In the genomic region with DNA sequence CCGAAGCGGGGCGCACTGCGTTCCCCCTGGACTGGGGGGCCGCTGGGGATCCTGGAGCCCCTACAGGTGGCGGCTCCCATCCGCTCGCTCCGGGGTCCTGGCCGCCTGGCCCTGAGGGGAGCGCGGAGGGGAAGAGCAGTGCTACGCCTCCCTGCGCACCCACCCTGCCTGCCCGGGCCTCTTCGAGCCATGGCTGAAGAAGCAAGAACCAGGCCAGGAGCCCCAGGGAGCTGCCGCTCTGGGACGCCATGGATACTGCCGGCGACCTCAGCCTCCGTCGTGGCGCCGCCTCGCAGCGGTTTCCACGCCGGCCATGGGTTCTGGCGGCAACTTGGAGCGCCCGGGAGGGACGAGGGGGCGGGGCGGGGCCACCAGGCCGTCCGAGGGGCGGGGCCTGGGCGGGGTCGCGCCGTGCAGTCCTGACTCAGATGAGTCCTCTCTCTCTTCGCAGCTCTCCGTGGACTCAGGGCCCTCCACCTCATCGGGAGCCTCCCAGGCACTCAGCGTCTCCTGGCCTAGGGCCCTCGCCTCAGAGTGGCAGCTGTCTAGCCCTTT, we compare ENCODE assay signal across 8 cellular contexts. TPM values are rescaled to one million over a fixed set of nuclear protein-coding genes. Genes with fewer than 3 reads are reported as not detected.
A peak's percentile ranks its signal among the peaks of the same experiment; 100 is the strongest.
DNase-seq lines count a peak whose midpoint lies in the region; ATAC-seq lines count a peak whose summit lies in the region.
"Had no signal": no experiment of that assay in that cellular context is flagged by ENCODE, and none has a peak within 500 bp of the region (broad histone marks: within the 10 kb centered on the region; RNA-seq: fewer than 3 reads in every experiment).

No MANE protein-coding gene starts in this region.

- no peaks in the 10 kb centered on the region for H3K36me3 Mint-ChIP-seq in T-helper 17 cell (ENCODE audit: low read depth)

- peaks cover 7% of the 10 kb centered on the region; the same call in 1 of the 2 replicates for H3K4me1 ChIP-seq in iPS-20b (ENCODE audit: insufficient read depth, low read length)

- H3K27me3 ChIP-seq in iPS-20b (ENCODE audit: insufficient read depth, low read length): peaks cover 34% of the 10 kb centered on the region

- no peak overlapping the region for H3K27ac ChIP-seq in iPS-20b (ENCODE audit: low read length)

- no peaks in the 10 kb centered on the region for H3K36me3 ChIP-seq in iPS-20b (ENCODE audit: insufficient read depth, low read depth, low read length)

- H3K27me3 Mint-ChIP-seq in T-helper 17 cell: no peaks in the 10 kb centered on the region

- peaks cover 21% of the 10 kb centered on the region for H3K4me1 Mint-ChIP-seq in T-helper 17 cell

- no peaks in the 10 kb centered on the region for H3K9me3 ChIP-seq in T-helper 17 cell (ENCODE audit: control insufficient read depth, low read length, poor library complexity, severe bottlenecking)
- H3K9me3 ChIP-seq in iPS-20b (ENCODE audit: insufficient read depth, low read depth, low read length): no peaks in the 10 kb centered on the region

- H3K4me3 ChIP-seq in iPS-20b (ENCODE audit: low read length): peak overlapping the region; percentile 65

- peak overlapping the region; percentile 69 for H3K27ac Mint-ChIP-seq in T-helper 17 cell

- peak; percentile 36 to 60 (median 59) for DNase-seq in T-helper 17 cell
- DNase-seq in astrocyte of the hippocampus (ENCODE audit: low read depth, low spot score): peak; percentile 74
- peak; percentile 42 to 66 for DNase-seq in stimulated activated CD4-positive, alpha-beta T cell treated with anti-CD3 and anti-CD28 coated beads, Interleukin-15, amount 100 ng/mL, for 48 hours (ENCODE audit: low read depth in 2 of 2)

- H3K4me3 Mint-ChIP-seq in T-helper 17 cell: peak overlapping the region; percentile 81

- peak overlapping the region; percentile 63; the same call in 1 of the 2 replicates for H3K9ac ChIP-seq in iPS-20b (ENCODE audit: low read depth, low read length)

- ATAC-seq in GM21723 (IDR thresholded peaks at IDR 0.05; ENCODE audit: unreplicated experiment): peak; percentile 56
- peak; percentile 90 for ATAC-seq in T-helper 17 cell
- ATAC-seq in GM18870 (IDR thresholded peaks at IDR 0.05; ENCODE audit: unreplicated experiment): no peak
- ATAC-seq in HG03095 (IDR thresholded peaks at IDR 0.05; ENCODE audit: unreplicated experiment): no peak

RNA-seq across cellular contexts. Expression of gene MYL3, which starts 50.9 kb away (rescaled TPM):
- not detected for total RNA-seq in T-helper 17 cell
- total RNA-seq: activated CD8-positive, alpha-beta memory T cell treated with anti-CD3 and anti-CD28 coated beads for 36 hours had no signal

Comparison
In these comparisons a context has a peak if more than half of its experiments do, and no peak if none do; other contexts are left out.
1. ATAC-seq: peak in GM21723 (single experiment) and T-helper 17 cell (single experiment); none in GM18870 (single experiment) and HG03095 (single experiment).
2. Peak in every context shown above with its lines, with median percentiles within 50 percentile points of each other: DNase-seq.